Comparison of ENCODE assay signal across 14 cellular contexts in genomic region chr2:237625777-237626176, GRCh38. TPM values are rescaled to one million over a fixed set of nuclear protein-coding genes. Genes with fewer than 3 reads are reported as not detected.
DNase-seq lines count a peak whose midpoint lies in the region; ATAC-seq and TF ChIP-seq lines count a peak whose summit lies in the region.
"Had no signal": no experiment of that assay in that cellular context is flagged by ENCODE, and none has a peak within 500 bp of the region (broad histone marks: within the 10 kb centered on the region; RNA-seq: fewer than 3 reads in every experiment).

No MANE protein-coding gene starts in this region.

- H3K4me3 ChIP-seq in thyroid gland (replicated peaks in 1 of 3) (no peak overlapping the region), colonic mucosa (no peak overlapping the region)
- H3K4me3 ChIP-seq: K562, testis had no signal

- H3K9me3 ChIP-seq in thyroid gland (no peaks in the 10 kb centered on the region), colonic mucosa (no peaks in the 10 kb centered on the region)
- H3K9me3 ChIP-seq: testis had no signal

- no peak for DNase-seq in activated naive CD4-positive, alpha-beta T cell treated with anti-CD3 and anti-CD28 coated beads, Interleukin-2, amount 10 ng/mL, durations not matched to agents 7 days and 5 days
- no peak for DNase-seq in activated naive CD4-positive, alpha-beta T cell treated with Interleukin-2 at 50 U/mL for 16 hours
- no peak for DNase-seq in activated naive CD8-positive, alpha-beta T cell treated with anti-CD3 and anti-CD28 coated beads for 36 hours
- no peak for DNase-seq in naive thymus-derived CD8-positive, alpha-beta T cell
- DNase-seq in thyroid gland (no peak), colonic mucosa (no peak), NAMALWA (ENCODE audit: low spot score) (no peak)
- no peak for DNase-seq in stimulated activated effector memory CD8-positive, alpha-beta T cell treated with anti-CD3 and anti-CD28 coated beads, Interleukin-12 subunit alpha, Interleukin-12 subunit beta, amount 100 ng/mL, for 72 hours (ENCODE audit: low spot score in 2 of 2)
- DNase-seq: NCI-H187, NCI-H748 treated with DMSO at 0.1 percent for 48 hours, testis had no signal

- ATAC-seq in naive thymus-derived CD8-positive, alpha-beta T cell = no peak
- no peak for ATAC-seq in stimulated activated effector memory CD8-positive, alpha-beta T cell treated with anti-CD3 and anti-CD28 coated beads, Interleukin-12 subunit alpha, Interleukin-12 subunit beta, amount 100 ng/mL, for 72 hours
- ATAC-seq: K562 had no signal

- no peaks in the 10 kb centered on the region for H3K9me3 Mint-ChIP-seq in activated naive CD4-positive, alpha-beta T cell treated with anti-CD3 and anti-CD28 coated beads, Interleukin-2, amount 10 ng/mL, durations not matched to agents 7 days and 5 days
- no peaks in the 10 kb centered on the region for H3K9me3 Mint-ChIP-seq in activated naive CD8-positive, alpha-beta T cell treated with anti-CD3 and anti-CD28 coated beads for 36 hours
- no peaks in the 10 kb centered on the region for H3K9me3 Mint-ChIP-seq in naive thymus-derived CD8-positive, alpha-beta T cell
- no peaks in the 10 kb centered on the region for H3K9me3 Mint-ChIP-seq in stimulated activated effector memory CD8-positive, alpha-beta T cell treated with anti-CD3 and anti-CD28 coated beads, Interleukin-12 subunit alpha, Interleukin-12 subunit beta, amount 100 ng/mL, for 72 hours

- H3K27me3 ChIP-seq in thyroid gland (no peaks in the 10 kb centered on the region), colonic mucosa (no peaks in the 10 kb centered on the region)
- H3K27me3 ChIP-seq: testis had no signal

- TF ChIP-seq POLR2A in thyroid gland (IDR thresholded peaks at IDR 0.05) = no peak

- H3K36me3 Mint-ChIP-seq in activated naive CD4-positive, alpha-beta T cell treated with anti-CD3 and anti-CD28 coated beads, Interleukin-2, amount 10 ng/mL, durations not matched to agents 7 days and 5 days = no peaks in the 10 kb centered on the region
- H3K36me3 Mint-ChIP-seq in activated naive CD8-positive, alpha-beta T cell treated with anti-CD3 and anti-CD28 coated beads for 36 hours = no peaks in the 10 kb centered on the region
- peaks cover 0 to under 1% (median 0%) of the 10 kb centered on the region in 3 donors for H3K36me3 Mint-ChIP-seq in naive thymus-derived CD8-positive, alpha-beta T cell
- H3K36me3 Mint-ChIP-seq in stimulated activated effector memory CD8-positive, alpha-beta T cell treated with anti-CD3 and anti-CD28 coated beads, Interleukin-12 subunit alpha, Interleukin-12 subunit beta, amount 100 ng/mL, for 72 hours = no peaks in the 10 kb centered on the region

- WGBS in thyroid gland, 2 donors = 60 to 85% methylated on average over 5 to 6 of the region's 6 CpGs

- no peaks in the 10 kb centered on the region for H3K36me3 ChIP-seq in thyroid gland
- no peaks in the 10 kb centered on the region for H3K36me3 ChIP-seq in colonic mucosa

- intact Hi-C loops in thyroid gland (cut with DNase I) (loop anchor here (5.0 kb wide), 1 partner anchor 48 kb away; no protein-coding TSS in a partner anchor), colonic mucosa (cut with DNase I) (no loop called here)

- H3K4me1 Mint-ChIP-seq in activated naive CD4-positive, alpha-beta T cell treated with anti-CD3 and anti-CD28 coated beads, Interleukin-2, amount 10 ng/mL, durations not matched to agents 7 days and 5 days = peaks cover 18% of the 10 kb centered on the region
- H3K4me1 Mint-ChIP-seq in activated naive CD8-positive, alpha-beta T cell treated with anti-CD3 and anti-CD28 coated beads for 36 hours = peaks cover 20% of the 10 kb centered on the region
- peaks cover 13 to 37% (median 30%) of the 10 kb centered on the region in 4 donors for H3K4me1 Mint-ChIP-seq in naive thymus-derived CD8-positive, alpha-beta T cell
- H3K4me1 Mint-ChIP-seq in stimulated activated effector memory CD8-positive, alpha-beta T cell treated with anti-CD3 and anti-CD28 coated beads, Interleukin-12 subunit alpha, Interleukin-12 subunit beta, amount 100 ng/mL, for 72 hours = no peaks in the 10 kb centered on the region

- peak overlapping the region in 2 of 3 donors; percentile 68 to 71 for H3K27ac ChIP-seq in thyroid gland
- H3K27ac ChIP-seq in colonic mucosa = no peak overlapping the region
- H3K27ac ChIP-seq: testis had no signal

- H3K9ac ChIP-seq in colonic mucosa (ENCODE audit: low read depth in 2 of 2, low read length in 2 of 2) = no peak overlapping the region

- POLR2A ChIA-PET in naive thymus-derived CD8-positive, alpha-beta T cell (lab: Charles Lee) = interaction anchor here (1.8 kb wide), 1 partner anchor 66 kb away, joined by 5 read pairs; no protein-coding TSS in a partner anchor

- H3K27ac Mint-ChIP-seq in activated naive CD4-positive, alpha-beta T cell treated with anti-CD3 and anti-CD28 coated beads, Interleukin-2, amount 10 ng/mL, durations not matched to agents 7 days and 5 days = no peak overlapping the region
- H3K27ac Mint-ChIP-seq in activated naive CD8-positive, alpha-beta T cell treated with anti-CD3 and anti-CD28 coated beads for 36 hours = no peak overlapping the region
- H3K27ac Mint-ChIP-seq in naive thymus-derived CD8-positive, alpha-beta T cell = peak overlapping the region in 5 of 10 donors; percentile 31 to 93 (median 87)
- H3K27ac Mint-ChIP-seq in stimulated activated effector memory CD8-positive, alpha-beta T cell treated with anti-CD3 and anti-CD28 coated beads, Interleukin-12 subunit alpha, Interleukin-12 subunit beta, amount 100 ng/mL, for 72 hours = no peak overlapping the region

- H3K4me1 ChIP-seq in thyroid gland = peaks cover 19 to 35% of the 10 kb centered on the region in 2 donors
- peaks cover 5% of the 10 kb centered on the region for H3K4me1 ChIP-seq in colonic mucosa

- H3K4me3 Mint-ChIP-seq in activated naive CD4-positive, alpha-beta T cell treated with anti-CD3 and anti-CD28 coated beads, Interleukin-2, amount 10 ng/mL, durations not matched to agents 7 days and 5 days = peak overlapping the region; percentile 62
- H3K4me3 Mint-ChIP-seq in activated naive CD8-positive, alpha-beta T cell treated with anti-CD3 and anti-CD28 coated beads for 36 hours = peak overlapping the region; percentile 2
- H3K4me3 Mint-ChIP-seq in naive thymus-derived CD8-positive, alpha-beta T cell = peak overlapping the region; percentile 43 to 94 (median 82)
- H3K4me3 Mint-ChIP-seq in stimulated activated effector memory CD8-positive, alpha-beta T cell treated with anti-CD3 and anti-CD28 coated beads, Interleukin-12 subunit alpha, Interleukin-12 subunit beta, amount 100 ng/mL, for 72 hours = no peak overlapping the region

- CTCF ChIA-PET in activated naive CD4-positive, alpha-beta T cell treated with anti-CD3 and anti-CD28 coated beads, Interleukin-2, amount 10 ng/mL, durations not matched to agents 7 days and 5 days (lab: Charles Lee) = no interaction called here

- no peak for TF ChIP-seq CTCF in thyroid gland (IDR thresholded peaks at IDR 0.05)
- no peak for TF ChIP-seq CTCF in colonic mucosa (IDR thresholded peaks at IDR 0.05)

- H3K27me3 Mint-ChIP-seq in activated naive CD4-positive, alpha-beta T cell treated with anti-CD3 and anti-CD28 coated beads, Interleukin-2, amount 10 ng/mL, durations not matched to agents 7 days and 5 days = peaks cover 87% of the 10 kb centered on the region
- H3K27me3 Mint-ChIP-seq in activated naive CD8-positive, alpha-beta T cell treated with anti-CD3 and anti-CD28 coated beads for 36 hours = peaks cover 8% of the 10 kb centered on the region
- peaks cover 0 to 17% (median 4%) of the 10 kb centered on the region in 5 donors for H3K27me3 Mint-ChIP-seq in naive thymus-derived CD8-positive, alpha-beta T cell

RNA-seq across cellular contexts. Expression of gene LRRFIP1, which starts 1.6 kb away (rescaled TPM):
- total RNA-seq in activated naive CD8-positive, alpha-beta T cell treated with anti-CD3 and anti-CD28 coated beads for 36 hours = 100 to 1,000 TPM; 162 to 164 TPM
- 100 to 1,000 TPM; 102 to 103 TPM for total RNA-seq in naive thymus-derived CD8-positive, alpha-beta T cell
- polyA plus RNA-seq in naive thymus-derived CD8-positive, alpha-beta T cell = 10 to 100 TPM; 72.9 to 91.8 (median 81.6) TPM
- total RNA-seq in thyroid gland = 100 to 1,000 TPM in 2 of 4 donors, 10 to 100 TPM in 2; 76.1 to 113 (median 96.6) TPM
- 100 to 1,000 TPM; 114 to 133 TPM for total RNA-seq in colonic mucosa

RNA-seq across cellular contexts. Expression of gene RAB17, which starts 35.2 kb away (rescaled TPM):
- total RNA-seq in activated naive CD8-positive, alpha-beta T cell treated with anti-CD3 and anti-CD28 coated beads for 36 hours = under 1 TPM; 0.31 to 0.40 TPM
- total RNA-seq in naive thymus-derived CD8-positive, alpha-beta T cell = not detected
- not detected for polyA plus RNA-seq in naive thymus-derived CD8-positive, alpha-beta T cell
- total RNA-seq in thyroid gland (10 to 100 TPM; 37.6 to 88.1 (median 70.1) TPM), colonic mucosa (10 to 100 TPM; 32.5 to 34.7 TPM)
- polyA plus RNA-seq: K562 had no signal

RNA-seq across cellular contexts. Expression of gene PRLH, which starts 59.4 kb away (rescaled TPM):
- not detected for total RNA-seq in activated naive CD8-positive, alpha-beta T cell treated with anti-CD3 and anti-CD28 coated beads for 36 hours
- total RNA-seq in naive thymus-derived CD8-positive, alpha-beta T cell = not detected
- not detected for polyA plus RNA-seq in naive thymus-derived CD8-positive, alpha-beta T cell
- total RNA-seq in thyroid gland (not detected), colonic mucosa (not detected)
- total RNA-seq: A673, K562, lower leg skin, testis had no signal
- polyA plus RNA-seq: K562 had no signal

Comparison
In these comparisons a context has a peak if more than half of its experiments do, and no peak if none do; other contexts are left out.
1. RNA of gene RAB17, which starts 35.2 kb away (total RNA-seq): 37.6 to 88.1 TPM in thyroid gland and 32.5 to 34.7 TPM in colonic mucosa; 0.31 to 0.40 TPM in activated naive CD8-positive, alpha-beta T cell treated with anti-CD3 and anti-CD28 coated beads for 36 hours and not detected in naive thymus-derived CD8-positive, alpha-beta T cell; every median in the first group is over 10 times any median in the second.